In the genomic region with DNA sequence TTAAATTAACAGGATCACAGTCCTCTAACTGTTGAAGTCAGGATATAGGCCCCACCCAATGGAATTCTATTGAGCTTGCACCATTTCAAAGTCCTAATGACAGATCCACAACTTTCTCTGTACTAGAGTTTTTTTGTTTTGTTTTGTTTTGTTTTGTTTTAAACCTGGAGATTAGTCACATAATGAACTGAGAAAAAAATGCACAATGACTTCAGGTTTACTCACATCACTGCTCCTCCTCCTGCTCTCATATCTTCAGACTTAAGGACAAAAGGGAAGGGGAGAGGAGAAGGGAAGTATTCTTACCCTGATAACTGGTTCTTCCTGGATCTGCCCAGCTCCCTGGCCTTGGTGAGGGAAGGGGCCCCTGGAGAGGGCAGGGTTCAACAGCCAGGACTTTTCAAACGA, we compare ENCODE assay signal across 12 cellular contexts.
DNase-seq lines count a peak whose midpoint lies in the region; ATAC-seq, FAIRE-seq and TF ChIP-seq lines count a peak whose summit lies in the region.
"Had no signal": no experiment of that assay in that cellular context is flagged by ENCODE, and none has a peak within 500 bp of the region (broad histone marks: within the 10 kb centered on the region; RNA-seq: fewer than 3 reads in every experiment).

No MANE protein-coding gene starts in this region.

- no peak for TF ChIP-seq CTCF in astrocyte of the spinal cord (IDR thresholded peaks at IDR 0.05; ENCODE audit: low read depth, low read length)
- no peak for TF ChIP-seq CTCF in keratinocyte (optimal IDR thresholded peaks at IDR 0.05 in 1 of 3, IDR thresholded peaks at IDR 0.05 in 1 of 3, conservative IDR thresholded peaks at IDR 0.05 in 1 of 3; ENCODE audit: extremely low read depth in 1 of 3, insufficient read depth in 2 of 3, low read length in 3 of 3)
- no peak for TF ChIP-seq CTCF in transverse colon (IDR thresholded peaks at IDR 0.05)

- FAIRE-seq in keratinocyte (lab: Jason Lieb, UNC), result peak; percentile 17

- no peaks in the 10 kb centered on the region for H3K27me3 ChIP-seq in keratinocyte (ENCODE audit: control insufficient read depth, extremely low read depth, insufficient read depth, low read length)
- H3K27me3 ChIP-seq in transverse colon, result no peaks in the 10 kb centered on the region
- H3K27me3 ChIP-seq: testis had no signal

- in situ Hi-C loops in astrocyte of the spinal cord (cut with HindIII; ENCODE audit: low sequenced_read_pairs), result no loop called here
- in situ Hi-C loops in transverse colon (cut with MboI; ENCODE audit: low pct_ligation_motif_present in 1 of 4, low pct_unique_long_range_greater_than_20kb in 1 of 4, low sequenced_read_pairs in 3 of 4), result no loop called here

- TF ChIP-seq EP300 in transverse colon (IDR thresholded peaks at IDR 0.05; ENCODE audit: low read depth), result no peak

- intact Hi-C loops in transverse colon (cut with DNase I; ENCODE audit: low total_unique reads), result no loop called here

- dilution Hi-C loops in keratinocyte (cut with MboI; ENCODE audit: extremely low pct_ligation_motif_present, low sequenced_read_pairs), result no loop called here

- H3K9me3 ChIP-seq in keratinocyte (ENCODE audit: control insufficient read depth, low read depth, low read length) (no peaks in the 10 kb centered on the region), transverse colon (no peaks in the 10 kb centered on the region)
- H3K9me3 ChIP-seq: testis had no signal

- H3K27ac ChIP-seq in keratinocyte (ENCODE audit: control insufficient read depth, insufficient read depth, low read length), result no peak overlapping the region
- peak overlapping the region; percentile 16 to 79 (median 64) for H3K27ac ChIP-seq in transverse colon
- H3K27ac ChIP-seq: testis had no signal

- H3K9ac ChIP-seq in keratinocyte (ENCODE audit: control insufficient read depth, extremely low read depth, insufficient read depth, low read length), result no peak overlapping the region

- DNase-seq in HT1080 (ENCODE audit: low read depth), result peak; percentile 56
- DNase-seq in astrocyte of the spinal cord (ENCODE audit: low read depth, low spot score), result peak; percentile 66
- DNase-seq in keratinocyte (ENCODE audit: low read depth, low spot score), result no peak
- no peak for DNase-seq in transverse colon
- no peak for DNase-seq in foreskin melanocyte
- DNase-seq in cerebellum (ENCODE audit: low spot score), result no peak
- DNase-seq: effector memory CD8-positive, alpha-beta T cell; midbrain; NCI-H2081; testis had no signal

- no peak overlapping the region for H3K4me3 ChIP-seq in astrocyte of the spinal cord (ENCODE audit: low read depth, low read length)
- no peak overlapping the region for H3K4me3 ChIP-seq in keratinocyte (ENCODE audit: control insufficient read depth in 2 of 3, extremely low read depth in 1 of 3, insufficient read depth in 2 of 3, low read depth in 1 of 3, low read length in 3 of 3)
- H3K4me3 ChIP-seq in transverse colon, result no peak overlapping the region
- H3K4me3 ChIP-seq: testis had no signal

- TF ChIP-seq POLR2A in transverse colon (IDR thresholded peaks at IDR 0.05), result no peak

- no peaks in the 10 kb centered on the region for H4K20me1 ChIP-seq in keratinocyte (ENCODE audit: control insufficient read depth, extremely low read depth, insufficient read depth, low read length)

- H3K36me3 ChIP-seq in keratinocyte (ENCODE audit: control insufficient read depth in 2 of 2, extremely low read depth in 1 of 2, insufficient read depth in 2 of 2, low read length in 2 of 2) (no peaks in the 10 kb centered on the region), transverse colon (no peaks in the 10 kb centered on the region)

- no peak overlapping the region for H3K4me2 ChIP-seq in keratinocyte (ENCODE audit: control insufficient read depth, extremely low read depth, insufficient read depth, low read depth, low read length)

- no peak overlapping the region for H2AFZ ChIP-seq in keratinocyte (ENCODE audit: control insufficient read depth, low read length)

- H3K9me1 ChIP-seq in keratinocyte (ENCODE audit: control insufficient read depth, extremely low read depth, insufficient read depth, low read length), result no peaks in the 10 kb centered on the region

- 50 to 66% methylated on average over 1 of the region's 1 CpG for WGBS in transverse colon (ENCODE audit: low coverage in 1 of 2), 2 donors

- H3K4me1 ChIP-seq in keratinocyte (ENCODE audit: control insufficient read depth, extremely low read depth, insufficient read depth, low read length) (peaks cover 2% of the 10 kb centered on the region), transverse colon (peaks cover 0 to 4% (median 0%) of the 10 kb centered on the region in 4 donors)
- H3K4me1 ChIP-seq: testis had no signal

- no peak for ATAC-seq in HG03280 (IDR thresholded peaks at IDR 0.05; ENCODE audit: unreplicated experiment)
- ATAC-seq: effector memory CD8-positive, alpha-beta T cell; sciatic nerve had no signal

- H3K79me2 ChIP-seq in keratinocyte (ENCODE audit: control insufficient read depth, insufficient read depth, low read length), result no peaks in the 10 kb centered on the region

Comparison
In these comparisons a context has a peak if more than half of its experiments do, and no peak if none do; other contexts are left out.
1. DNase-seq: peak in HT1080 (single experiment) and astrocyte of the spinal cord (single experiment); none in keratinocyte (single experiment), transverse colon (single experiment), foreskin melanocyte (single experiment) and cerebellum (single experiment).